Comparison of ENCODE assay signal across 21 cellular contexts in the genomic region with DNA sequence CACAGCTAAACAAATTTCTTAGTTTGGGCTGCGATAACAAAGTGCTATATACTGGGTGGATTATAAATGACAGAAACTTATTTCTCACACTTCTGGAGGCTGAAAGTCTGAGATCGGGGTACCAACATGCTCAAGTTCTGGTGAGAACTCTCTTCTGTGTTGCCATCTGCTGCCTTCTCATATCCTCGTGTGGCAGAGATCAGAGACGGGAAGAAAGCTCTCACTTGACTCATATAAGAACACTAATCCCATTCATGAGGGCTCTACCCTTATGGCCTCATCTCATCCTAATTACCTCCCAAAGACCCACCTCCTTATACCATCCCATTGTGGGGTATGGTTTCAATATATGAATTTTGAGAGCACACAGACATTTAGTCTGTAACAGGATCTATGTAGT.
"Had no signal": no experiment of that assay in that cellular context is flagged by ENCODE, and none has a peak within 500 bp of the region (broad histone marks: within the 10 kb centered on the region; RNA-seq: fewer than 3 reads in every experiment).

No MANE protein-coding gene starts in this region.

- H3K4me3 Mint-ChIP-seq: endodermal cell; naive B cell; nephron; stimulated activated naive B cell treated with anti-CD40 and anti-IgM and Interleukin-4, amounts not matched to agents 10 μg/mL and 1 μg/mL and 100 μg/mL, for 72 hours; stimulated activated naive CD8-positive, alpha-beta T cell treated with anti-CD3 and anti-CD28 coated beads, Interleukin-15, amount 100 ng/mL, for 72 hours had no signal

- H3K4me1 Mint-ChIP-seq: stimulated activated naive CD8-positive, alpha-beta T cell treated with anti-CD3 and anti-CD28 coated beads, Interleukin-15, amount 100 ng/mL, for 72 hours had no signal

- H3K27ac Mint-ChIP-seq: endodermal cell; naive B cell; nephron; stimulated activated naive B cell treated with anti-CD40 and anti-IgM and Interleukin-4, amounts not matched to agents 10 μg/mL and 1 μg/mL and 100 μg/mL, for 72 hours; stimulated activated naive CD8-positive, alpha-beta T cell treated with anti-CD3 and anti-CD28 coated beads, Interleukin-15, amount 100 ng/mL, for 72 hours had no signal

- H3K27ac ChIP-seq: heart left ventricle, spleen, testis, tibial nerve, upper lobe of right lung, vagina had no signal

- H3K36me3 Mint-ChIP-seq: stimulated activated naive B cell treated with anti-CD40 and anti-IgM and Interleukin-4, amounts not matched to agents 10 μg/mL and 1 μg/mL and 100 μg/mL, for 72 hours had no signal

- H3K27me3 ChIP-seq: heart left ventricle, spleen, testis, tibial nerve, upper lobe of right lung, vagina had no signal

- ATAC-seq: heart left ventricle; sciatic nerve; stimulated activated naive B cell treated with anti-CD40 and anti-IgM and Interleukin-4, amounts not matched to agents 10 μg/mL and 1 μg/mL and 100 μg/mL, for 72 hours; stimulated activated naive CD8-positive, alpha-beta T cell treated with anti-CD3 and anti-CD28 coated beads, Interleukin-15, amount 100 ng/mL, for 72 hours; upper lobe of right lung had no signal

- H3K4me1 ChIP-seq: testis, tibial nerve, upper lobe of right lung, vagina had no signal

- H3K36me3 ChIP-seq: heart left ventricle, spleen, tibial nerve, upper lobe of right lung, vagina had no signal

- H3K9me3 ChIP-seq: heart left ventricle, spleen, testis, tibial nerve, upper lobe of right lung, vagina had no signal

- DNase-seq: effector CD4-positive, alpha-beta T cell; endodermal cell; erythroblast; heart left ventricle; hypothalamus; kidney glomerular epithelial cell; mesendoderm; naive B cell; posterior cingulate gyrus; spleen; stimulated activated CD4-positive, alpha-beta T cell treated with anti-CD3 and anti-CD28 coated beads, Interleukin-15, amount 100 ng/mL, for 24 hours; stimulated activated CD4-positive, alpha-beta T cell treated with anti-CD3 and anti-CD28 coated beads, Interleukin-1b, Interleukin-23, amount 100 ng/mL, for 48 hours; stimulated activated CD4-positive, alpha-beta T cell treated with anti-CD3 and anti-CD28 coated beads, Interleukin-4, amount 100 ng/mL, for 4 hours; stimulated activated naive B cell treated with anti-CD40 and anti-IgM and Interleukin-4, amounts not matched to agents 10 μg/mL and 1 μg/mL and 100 μg/mL, for 72 hours; stimulated activated naive CD8-positive, alpha-beta T cell treated with anti-CD3 and anti-CD28 coated beads, Interleukin-15, amount 100 ng/mL, for 72 hours; testis; upper lobe of right lung had no signal

- H3K4me3 ChIP-seq: heart left ventricle, spleen, testis, tibial nerve, upper lobe of right lung, vagina had no signal

- H3K9me3 Mint-ChIP-seq: endodermal cell; nephron; stimulated activated naive B cell treated with anti-CD40 and anti-IgM and Interleukin-4, amounts not matched to agents 10 μg/mL and 1 μg/mL and 100 μg/mL, for 72 hours; stimulated activated naive CD8-positive, alpha-beta T cell treated with anti-CD3 and anti-CD28 coated beads, Interleukin-15, amount 100 ng/mL, for 72 hours had no signal
